ENCODE assay signal across 19 cellular contexts in the genomic region with DNA sequence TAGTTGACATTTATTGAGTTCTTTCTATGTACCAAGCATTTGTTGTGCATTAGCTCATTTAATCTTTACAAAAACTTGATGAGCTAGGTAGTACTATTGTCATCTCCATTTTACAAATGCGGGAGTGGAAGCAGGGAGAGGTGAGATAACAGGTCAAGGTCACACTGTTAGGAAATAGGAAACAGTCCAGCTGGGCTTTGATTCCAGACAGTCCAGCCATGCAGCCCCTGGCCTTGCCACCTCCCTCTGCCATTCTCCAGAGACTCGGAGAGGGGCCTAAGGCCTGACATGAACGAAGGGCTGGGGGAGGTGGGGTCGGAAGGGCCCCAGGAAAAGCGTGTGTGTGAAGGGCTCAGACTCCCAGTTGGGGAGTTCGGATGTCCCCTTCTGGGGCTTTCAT. TPM values are rescaled to one million over a fixed set of nuclear protein-coding genes. Genes with fewer than 3 reads are reported as not detected.
DNase-seq lines count a peak whose midpoint lies in the region; ATAC-seq and TF ChIP-seq lines count a peak whose summit lies in the region.
"Had no signal": no experiment of that assay in that cellular context is flagged by ENCODE, and none has a peak within 500 bp of the region (broad histone marks: within the 10 kb centered on the region; RNA-seq: fewer than 3 reads in every experiment).

No MANE protein-coding gene starts in this region.

- H3K36me3 Mint-ChIP-seq in activated T-cell treated with anti-CD3 and anti-CD28 coated beads, Interleukin-2, amount 50 U/mL, for 24 hours (ENCODE audit: low read depth), result peaks cover 2% of the 10 kb centered on the region
- H3K36me3 Mint-ChIP-seq in activated T-cell treated with anti-CD3 and anti-CD28 coated beads, Interleukin-2, amount 50 U/mL, for 72 hours (ENCODE audit: insufficient read depth in 2 of 2), result no peaks in the 10 kb centered on the region
- H3K36me3 Mint-ChIP-seq in T-helper 17 cell (ENCODE audit: low read depth), result no peaks in the 10 kb centered on the region

- H3K4me1 ChIP-seq in right lobe of liver, result peaks cover 0 to 21% (median 7%) of the 10 kb centered on the region in 4 donors
- H3K4me1 ChIP-seq in subcutaneous abdominal adipose tissue (ENCODE audit: control insufficient read depth in 5 of 5, insufficient read depth in 5 of 5, low read length in 5 of 5), result peaks cover 0 to 61% (median 22%) of the 10 kb centered on the region in 5 donors

- H3K36me3 ChIP-seq in right lobe of liver (no peaks in the 10 kb centered on the region), subcutaneous abdominal adipose tissue (ENCODE audit: control insufficient read depth in 5 of 5, insufficient read depth in 5 of 5, low read length in 5 of 5) (no peaks in the 10 kb centered on the region)
- H3K36me3 ChIP-seq: brain microvascular endothelial cell, vagina had no signal

- H3K4me3 Mint-ChIP-seq in activated T-cell treated with anti-CD3 and anti-CD28 coated beads, Interleukin-2, amount 50 U/mL, for 24 hours, result no peak overlapping the region
- no peak overlapping the region for H3K4me3 Mint-ChIP-seq in activated T-cell treated with anti-CD3 and anti-CD28 coated beads, Interleukin-2, amount 50 U/mL, for 72 hours
- H3K4me3 Mint-ChIP-seq in T-helper 17 cell, result no peak overlapping the region
- H3K4me3 Mint-ChIP-seq: activated B cell treated with CpG ODN at 0.5 μM for 24 hours; activated naive CD8-positive, alpha-beta T cell treated with anti-CD3 and anti-CD28 coated beads, Interleukin-2, amount 10 ng/mL, durations not matched to agents 7 days and 5 days; T-helper 2 cell treated with Interferon-gamma antibody and Interleukin-4, amounts not matched to agents 5 μg/mL and 100 μg/mL, for 36 hours had no signal

- peaks cover 58% of the 10 kb centered on the region for H3K4me1 Mint-ChIP-seq in activated T-cell treated with anti-CD3 and anti-CD28 coated beads, Interleukin-2, amount 50 U/mL, for 24 hours (ENCODE audit: low read depth)
- H3K4me1 Mint-ChIP-seq in activated T-cell treated with anti-CD3 and anti-CD28 coated beads, Interleukin-2, amount 50 U/mL, for 72 hours (ENCODE audit: low read depth), result peaks cover 20% of the 10 kb centered on the region
- H3K4me1 Mint-ChIP-seq in T-helper 17 cell, result peaks cover 45% of the 10 kb centered on the region

- H3K27ac ChIP-seq in right lobe of liver, result no peak overlapping the region
- H3K27ac ChIP-seq in subcutaneous abdominal adipose tissue (ENCODE audit: low read depth, low read length), result peak overlapping the region; percentile 11
- H3K27ac ChIP-seq: brain microvascular endothelial cell, vagina had no signal

- H3K4me3 ChIP-seq in right lobe of liver (no peak overlapping the region), subcutaneous abdominal adipose tissue (ENCODE audit: low read depth in 1 of 5, low read length in 5 of 5) (no peak overlapping the region)
- H3K4me3 ChIP-seq: vagina had no signal

- ATAC-seq in activated T-cell treated with anti-CD3 and anti-CD28 coated beads, Interleukin-2, amount 50 U/mL, for 72 hours (replicated peaks in 1 of 2), result no peak
- ATAC-seq in T-helper 17 cell (no peak), right lobe of liver (peak; percentile 28 to 65 (median 52))
- ATAC-seq: left cardiac atrium had no signal

- 36% methylated on average over 3 of the region's 6 CpGs for WGBS in right lobe of liver (ENCODE audit: insufficient coverage, low coverage, low lambda C conversion rate, missing lambda C conversion rate)

- TF ChIP-seq POLR2A in right lobe of liver (IDR thresholded peaks at IDR 0.05), result no peak

- H3K27ac Mint-ChIP-seq in activated T-cell treated with anti-CD3 and anti-CD28 coated beads, Interleukin-2, amount 50 U/mL, for 24 hours, result peak overlapping the region; percentile 64
- H3K27ac Mint-ChIP-seq in activated T-cell treated with anti-CD3 and anti-CD28 coated beads, Interleukin-2, amount 50 U/mL, for 72 hours, result no peak overlapping the region
- H3K27ac Mint-ChIP-seq in T-helper 17 cell, result peak overlapping the region; percentile 81
- H3K27ac Mint-ChIP-seq: activated B cell treated with CpG ODN at 0.5 μM for 24 hours; activated naive CD8-positive, alpha-beta T cell treated with anti-CD3 and anti-CD28 coated beads, Interleukin-2, amount 10 ng/mL, durations not matched to agents 7 days and 5 days; T-helper 2 cell treated with Interferon-gamma antibody and Interleukin-4, amounts not matched to agents 5 μg/mL and 100 μg/mL, for 36 hours had no signal

- no peaks in the 10 kb centered on the region for H3K27me3 Mint-ChIP-seq in activated T-cell treated with anti-CD3 and anti-CD28 coated beads, Interleukin-2, amount 50 U/mL, for 24 hours
- H3K27me3 Mint-ChIP-seq in activated T-cell treated with anti-CD3 and anti-CD28 coated beads, Interleukin-2, amount 50 U/mL, for 72 hours (ENCODE audit: low read depth), result no peaks in the 10 kb centered on the region
- H3K27me3 Mint-ChIP-seq in T-helper 17 cell, result no peaks in the 10 kb centered on the region
- H3K27me3 Mint-ChIP-seq: activated B cell treated with CpG ODN at 0.5 μM for 24 hours; activated naive CD8-positive, alpha-beta T cell treated with anti-CD3 and anti-CD28 coated beads, Interleukin-2, amount 10 ng/mL, durations not matched to agents 7 days and 5 days had no signal

- no peak for TF ChIP-seq CTCF in right lobe of liver (IDR thresholded peaks at IDR 0.05)

- H3K9ac ChIP-seq in subcutaneous abdominal adipose tissue (ENCODE audit: low read length in 5 of 5), result no peak overlapping the region

- no peak for DNase-seq in activated T-cell treated with anti-CD3 and anti-CD28 coated beads, Interleukin-2, amount 50 U/mL, for 24 hours
- DNase-seq in activated T-cell treated with anti-CD3 and anti-CD28 coated beads, Interleukin-2, amount 50 U/mL, for 72 hours, result no peak
- DNase-seq in T-helper 17 cell (no peak), right lobe of liver (no peak), NCI-H2081 (lab: John Stamatoyannopoulos, UW) (no peak), AG08395 (ENCODE audit: low spot score) (no peak)
- no peak for DNase-seq in stimulated activated CD4-positive, alpha-beta T cell treated with anti-CD3 and anti-CD28 coated beads, Interleukin-12 subunit alpha, Interleukin-12 subunit beta, amount 100 ng/mL, for 4 hours
- DNase-seq: activated B cell treated with CpG ODN at 0.5 μM for 24 hours; activated CD8-positive, alpha-beta memory T cell treated with anti-CD3 and anti-CD28 coated beads for 24 hours; activated naive CD8-positive, alpha-beta T cell treated with anti-CD3 and anti-CD28 coated beads, Interleukin-2, amount 10 ng/mL, durations not matched to agents 7 days and 5 days; brain microvascular endothelial cell; left cardiac atrium; NCI-H146; NCI-H2227 treated with DMSO at 0.1 percent for 48 hours; nucleus accumbens; substantia nigra had no signal

- no peaks in the 10 kb centered on the region for H3K9me3 Mint-ChIP-seq in activated T-cell treated with anti-CD3 and anti-CD28 coated beads, Interleukin-2, amount 50 U/mL, for 24 hours
- no peaks in the 10 kb centered on the region for H3K9me3 Mint-ChIP-seq in activated T-cell treated with anti-CD3 and anti-CD28 coated beads, Interleukin-2, amount 50 U/mL, for 72 hours
- H3K9me3 Mint-ChIP-seq: activated B cell treated with CpG ODN at 0.5 μM for 24 hours; activated naive CD8-positive, alpha-beta T cell treated with anti-CD3 and anti-CD28 coated beads, Interleukin-2, amount 10 ng/mL, durations not matched to agents 7 days and 5 days; T-helper 2 cell treated with Interferon-gamma antibody and Interleukin-4, amounts not matched to agents 5 μg/mL and 100 μg/mL, for 36 hours had no signal

- H3K27me3 ChIP-seq in right lobe of liver (no peaks in the 10 kb centered on the region), subcutaneous abdominal adipose tissue (ENCODE audit: control insufficient read depth in 5 of 5, insufficient read depth in 4 of 5, low read length in 5 of 5) (no peaks in the 10 kb centered on the region)
- H3K27me3 ChIP-seq: brain microvascular endothelial cell, vagina had no signal

- H3K9me3 ChIP-seq in T-helper 17 cell (ENCODE audit: control insufficient read depth, low read length, poor library complexity, severe bottlenecking) (no peaks in the 10 kb centered on the region), right lobe of liver (no peaks in the 10 kb centered on the region), subcutaneous abdominal adipose tissue (ENCODE audit: control insufficient read depth in 5 of 5, low read length in 5 of 5) (no peaks in the 10 kb centered on the region)
- H3K9me3 ChIP-seq: vagina had no signal

- intact Hi-C loops in right lobe of liver (cut with DNase I), result no loop called here

RNA-seq across cellular contexts. Expression of a gene that starts 55.6 kb away (rescaled TPM):
- 10 to 100 TPM; 72.0 to 73.5 TPM for total RNA-seq in activated T-cell treated with anti-CD3 and anti-CD28 coated beads, Interleukin-2, amount 50 U/mL, for 72 hours
- total RNA-seq in T-helper 17 cell (100 to 1,000 TPM; 118 to 149 TPM), right lobe of liver (100 to 1,000 TPM in 2 of 6 experiments, 10 to 100 TPM in 4; 14.4 to 197 (median 28.6) TPM)

Comparison
In these comparisons a context has a peak if more than half of its experiments do, and no peak if none do; other contexts are left out.
1. ATAC-seq: peak in right lobe of liver (4 of 4); none in activated T-cell treated with anti-CD3 and anti-CD28 coated beads, Interleukin-2, amount 50 U/mL, for 72 hours (0 of 2) and T-helper 17 cell (single experiment).